ENCODE assay signal across 8 cellular contexts in genomic region chr14:81219821-81220487, GRCh38. TPM values are rescaled to one million over a fixed set of nuclear protein-coding genes. Genes with fewer than 3 reads are reported as not detected.
DNase-seq lines count a peak whose midpoint lies in the region; ATAC-seq lines count a peak whose summit lies in the region.

No MANE protein-coding gene starts in this region.

- DNase-seq in NCI-H1048 (lab: John Stamatoyannopoulos, UW) (peak; percentile 10), memory B cell (ENCODE audit: low spot score in 2 of 2) (peak; percentile 61 to 62), dedifferentiated amniotic fluid mesenchymal stem cell (ENCODE audit: extremely low spot score) (no peak)
- DNase-seq in activated CD4-positive, alpha-beta T cell treated with anti-CD3 and anti-CD28 coated beads, Interleukin-2, amount 50 U/mL, for 24 hours (ENCODE audit: low read depth in 1 of 2, low spot score in 1 of 2) = peak; percentile 28 to 32
- DNase-seq in stimulated activated naive CD4-positive, alpha-beta T cell treated with Interleukin-2 at 50 U/mL for 16 hours (lab: John Stamatoyannopoulos, UW) = peak; percentile 40

- ATAC-seq in GM18498 (IDR thresholded peaks at IDR 0.05; ENCODE audit: unreplicated experiment) (peak; percentile 6), memory B cell (ENCODE audit: low read depth) (peak; percentile 7), HG03095 (IDR thresholded peaks at IDR 0.05; ENCODE audit: unreplicated experiment) (no peak)

- H3K9me3 ChIP-seq in ectodermal cell (ENCODE audit: control insufficient read depth, low read length) = no peaks in the 10 kb centered on the region

- peaks cover 4% of the 10 kb centered on the region for H3K4me1 ChIP-seq in ectodermal cell (ENCODE audit: control insufficient read depth, insufficient read depth, low read length)

- H3K27ac Mint-ChIP-seq in memory B cell = peak overlapping the region; percentile 99

- peak overlapping the region; percentile 99 for H3K27ac ChIP-seq in ectodermal cell (ENCODE audit: insufficient read depth, low read depth, low read length, poor library complexity, severe bottlenecking)

- WGBS in ectodermal cell, 2 experiments = 0 to 1% methylated on average over 78 to 79 of the region's 79 CpGs

- peak overlapping the region; percentile 72 for H3K4me3 ChIP-seq in ectodermal cell (ENCODE audit: insufficient read depth, low read depth, low read length)

- peaks cover 2% of the 10 kb centered on the region for H3K36me3 Mint-ChIP-seq in memory B cell

- no peaks in the 10 kb centered on the region for H3K27me3 Mint-ChIP-seq in memory B cell

- H3K9me3 Mint-ChIP-seq in memory B cell = no peaks in the 10 kb centered on the region

- peak overlapping the region; percentile 95 for H3K4me3 Mint-ChIP-seq in memory B cell

- H3K27me3 ChIP-seq in ectodermal cell (ENCODE audit: control insufficient read depth, insufficient read depth, low read length, poor library complexity, severe bottlenecking) = no peaks in the 10 kb centered on the region

- H3K36me3 ChIP-seq in ectodermal cell (ENCODE audit: control insufficient read depth, insufficient read depth, low read length) = no peaks in the 10 kb centered on the region

- peaks cover 6% of the 10 kb centered on the region for H3K4me1 Mint-ChIP-seq in memory B cell

RNA-seq across cellular contexts. Expression of gene GTF2A1, which starts 0.8 kb away (rescaled TPM):
- 38.3 TPM for polyA plus RNA-seq in ectodermal cell (2013, experiment 1 of 4)
- 41.4 TPM for polyA plus RNA-seq in ectodermal cell (2013, experiment 2 of 4)
- polyA plus RNA-seq in ectodermal cell (2013, experiment 3 of 4) = 30.6 TPM
- polyA plus RNA-seq in ectodermal cell (2013, experiment 4 of 4) = 36.9 TPM
